Comparison of ENCODE assay signal across 18 cellular contexts in genomic region chr1:154993572-154994268, GRCh38. TPM values are rescaled to one million over a fixed set of nuclear protein-coding genes. Genes with fewer than 3 reads are reported as not detected.
DNase-seq lines count a peak whose midpoint lies in the region; ATAC-seq, FAIRE-seq and TF ChIP-seq lines count a peak whose summit lies in the region.
"Had no signal": no experiment of that assay in that cellular context is flagged by ENCODE, and none has a peak within 500 bp of the region (broad histone marks: within the 10 kb centered on the region; RNA-seq: fewer than 3 reads in every experiment).

A gene with protein sequence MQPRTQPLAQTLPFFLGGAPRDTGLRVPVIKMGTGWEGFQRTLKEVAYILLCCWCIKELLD (plus strand): TSS chr1:154993586. CDS start chr1:154993608, 22 bp downstream.

- H3K4me1 ChIP-seq in DND-41 (ENCODE audit: insufficient read depth, low read length) (peaks cover 10% of the 10 kb centered on the region), KMS-11 (ENCODE audit: low read depth, poor library complexity, severe bottlenecking) (peaks cover 57% of the 10 kb centered on the region), astrocyte (ENCODE audit: insufficient read depth, low read length) (peaks cover 7% of the 10 kb centered on the region), osteoblast (ENCODE audit: insufficient read depth, low read length) (peaks cover under 1% of the 10 kb centered on the region)

- H3K9me3 ChIP-seq in DND-41 (ENCODE audit: insufficient read depth, low read length, severe bottlenecking): no peaks in the 10 kb centered on the region
- H3K9me3 ChIP-seq in astrocyte (ENCODE audit: insufficient read depth, low read depth, low read length): no peaks in the 10 kb centered on the region
- H3K9me3 ChIP-seq in osteoblast (ENCODE audit: low read depth, low read length): no peaks in the 10 kb centered on the region
- H3K9me3 ChIP-seq: right atrium auricular region, SJSA1 had no signal

- H3K9me3 Mint-ChIP-seq in astrocyte (ENCODE audit: unreplicated experiment): no peaks in the 10 kb centered on the region
- H3K9me3 Mint-ChIP-seq: activated naive CD8-positive, alpha-beta T cell treated with anti-CD3 and anti-CD28 coated beads, Interleukin-2, amount 50 U/mL, for 24 hours; naive B cell had no signal

- H3K27ac ChIP-seq in DND-41 (ENCODE audit: low read length): no peak within 1 kb of the TSS
- H3K27ac ChIP-seq in KMS-11: peak within 1 kb of the TSS; percentile 4; the same call in 1 of the 2 replicates
- H3K27ac ChIP-seq in astrocyte (ENCODE audit: low read depth, low read length): no peak within 1 kb of the TSS
- H3K27ac ChIP-seq in osteoblast (ENCODE audit: low read depth, low read length): no peak within 1 kb of the TSS
- H3K27ac ChIP-seq: right atrium auricular region, SJSA1, VCaP had no signal

- H4K20me1 ChIP-seq in DND-41 (ENCODE audit: insufficient read depth, low read length) (peaks cover 55% of the 10 kb centered on the region), KMS-11 (ENCODE audit: insufficient read depth) (no peaks in the 10 kb centered on the region), astrocyte (ENCODE audit: insufficient read depth, low read length) (peaks cover 17% of the 10 kb centered on the region), osteoblast (ENCODE audit: insufficient read depth, low read length) (no peaks in the 10 kb centered on the region)

- no peak for DNase-seq in DND-41
- no peak for DNase-seq in astrocyte (ENCODE audit: low read depth)
- peak; percentile 66 for DNase-seq in osteoblast (ENCODE audit: insufficient read length, low spot score, missing footprints)
- no peak for DNase-seq in T1000 (lab: John Stamatoyannopoulos, UW)
- DNase-seq in stimulated activated CD4-positive, alpha-beta T cell treated with anti-CD3 and anti-CD28 coated beads, Interleukin-4, amount 100 ng/mL, for 4 hours: no peak
- DNase-seq in activated CD8-positive, alpha-beta memory T cell treated with anti-CD3 and anti-CD28 coated beads for 24 hours: no peak
- DNase-seq: activated naive CD8-positive, alpha-beta T cell treated with anti-CD3 and anti-CD28 coated beads, Interleukin-2, amount 50 U/mL, for 24 hours; GOT3; left cardiac atrium; naive B cell; stimulated activated naive CD8-positive, alpha-beta T cell treated with anti-CD3 and anti-CD28 coated beads, Interleukin-15, Interleukin-2, amounts not matched to agents 100 U/mL and 50 U/mL, for 24 hours had no signal

- no peaks in the 10 kb centered on the region for H3K79me2 ChIP-seq in DND-41 (ENCODE audit: insufficient read depth, low read length)
- 0 out of 2 replicates have a peak, but pooled peaks cover 2% of the 10 kb centered on the region for H3K79me2 ChIP-seq in KMS-11 (ENCODE audit: insufficient read depth, low read depth)
- H3K79me2 ChIP-seq in astrocyte (ENCODE audit: insufficient read depth, low read length): peaks cover 14% of the 10 kb centered on the region
- peaks cover 8% of the 10 kb centered on the region for H3K79me2 ChIP-seq in osteoblast (ENCODE audit: insufficient read depth, low read length)

- H3K27me3 Mint-ChIP-seq in astrocyte (ENCODE audit: low read depth, unreplicated experiment): no peaks in the 10 kb centered on the region
- H3K27me3 Mint-ChIP-seq: activated naive CD8-positive, alpha-beta T cell treated with anti-CD3 and anti-CD28 coated beads, Interleukin-2, amount 50 U/mL, for 24 hours; naive B cell had no signal

- ATAC-seq in DND-41 (ENCODE audit: insufficient read depth, low read depth) (peak; percentile 5; the same call in 1 of the 3 replicates), HG03025 (IDR thresholded peaks at IDR 0.05; ENCODE audit: low FRiP score, unreplicated experiment) (no peak)
- ATAC-seq: activated naive CD8-positive, alpha-beta T cell treated with anti-CD3 and anti-CD28 coated beads, Interleukin-2, amount 50 U/mL, for 24 hours; esophagus mucosa; left cardiac atrium; stimulated activated naive CD8-positive, alpha-beta T cell treated with anti-CD3 and anti-CD28 coated beads, Interleukin-15, Interleukin-2, amounts not matched to agents 100 U/mL and 50 U/mL, for 24 hours had no signal

- H3K27me3 ChIP-seq in DND-41 (ENCODE audit: insufficient read depth, low read length, poor library complexity) (peaks cover 13% of the 10 kb centered on the region), KMS-11 (ENCODE audit: insufficient read depth, low read depth) (no peaks in the 10 kb centered on the region), astrocyte (ENCODE audit: insufficient read depth, low read length) (no peaks in the 10 kb centered on the region), osteoblast (ENCODE audit: insufficient read depth, low read length) (no peaks in the 10 kb centered on the region)
- H3K27me3 ChIP-seq: right atrium auricular region, SJSA1 had no signal

- no peak within 1 kb of the TSS for H3K4me3 Mint-ChIP-seq in astrocyte (ENCODE audit: unreplicated experiment)
- H3K4me3 Mint-ChIP-seq: activated naive CD8-positive, alpha-beta T cell treated with anti-CD3 and anti-CD28 coated beads, Interleukin-2, amount 50 U/mL, for 24 hours; naive B cell had no signal

- H3K36me3 ChIP-seq in DND-41 (ENCODE audit: insufficient read depth, low read length) (peaks cover 19% of the 10 kb centered on the region), KMS-11 (ENCODE audit: insufficient read depth) (peaks cover 6% of the 10 kb centered on the region; the same call in 1 of the 2 replicates), astrocyte (ENCODE audit: insufficient read depth, low read length) (peaks cover 8% of the 10 kb centered on the region), osteoblast (ENCODE audit: insufficient read depth, low read length) (peaks cover 19% of the 10 kb centered on the region)

- peak within 1 kb of the TSS; percentile 84 for H3K27ac Mint-ChIP-seq in astrocyte (ENCODE audit: unreplicated experiment)
- H3K27ac Mint-ChIP-seq: activated naive CD8-positive, alpha-beta T cell treated with anti-CD3 and anti-CD28 coated beads, Interleukin-2, amount 50 U/mL, for 24 hours had no signal

- H3K9ac ChIP-seq in DND-41 (ENCODE audit: low read depth, low read length) (no peak within 1 kb of the TSS), KMS-11 (no peak within 1 kb of the TSS), astrocyte (ENCODE audit: low read length) (peak within 1 kb of the TSS; percentile 8)

- FAIRE-seq in astrocyte (lab: Jason Lieb, UNC): no peak
- FAIRE-seq: GM18507 had no signal

- H2AFZ ChIP-seq in DND-41 (ENCODE audit: low read depth, low read length): no peak within 1 kb of the TSS
- no peak within 1 kb of the TSS for H2AFZ ChIP-seq in KMS-11 (ENCODE audit: low read depth)
- no peak within 1 kb of the TSS for H2AFZ ChIP-seq in astrocyte (ENCODE audit: low read depth, low read length)
- no peak within 1 kb of the TSS for H2AFZ ChIP-seq in osteoblast (ENCODE audit: low read length)

- no peak within 1 kb of the TSS for H3K4me2 ChIP-seq in DND-41 (ENCODE audit: insufficient read depth, low read length)
- no peak within 1 kb of the TSS for H3K4me2 ChIP-seq in KMS-11
- no peak within 1 kb of the TSS for H3K4me2 ChIP-seq in astrocyte (ENCODE audit: low read length)
- H3K4me2 ChIP-seq in osteoblast (ENCODE audit: insufficient read depth, low read length): no peak within 1 kb of the TSS

- TF ChIP-seq CTCF in DND-41 (IDR thresholded peaks at IDR 0.05; ENCODE audit: borderline replicate concordance, extremely low read depth, low read length, poor library complexity, severe bottlenecking) (no peak), KMS-11 (conservative IDR thresholded peaks at IDR 0.05; ENCODE audit: low read depth, low read length) (no peak), astrocyte (IDR thresholded peaks at IDR 0.05; ENCODE audit: insufficient read depth, low read depth, low read length) (no peak), osteoblast (IDR thresholded peaks at IDR 0.05; ENCODE audit: extremely low read depth, low read depth, low read length) (no peak)

- H3K4me3 ChIP-seq in DND-41 (ENCODE audit: low read depth in 1 of 2, low read length in 2 of 2) (no peak within 1 kb of the TSS), KMS-11 (IDR thresholded peaks at IDR 0.05; ENCODE audit: insufficient read depth, low read depth, low read length) (no peak within 1 kb of the TSS), astrocyte (ENCODE audit: insufficient read depth, low read depth, low read length) (no peak within 1 kb of the TSS), osteoblast (ENCODE audit: insufficient read depth, low read length) (no peak within 1 kb of the TSS)
- H3K4me3 ChIP-seq: right atrium auricular region, SJSA1 had no signal

- H3K36me3 Mint-ChIP-seq in astrocyte (ENCODE audit: low read depth, unreplicated experiment): peaks cover 8% of the 10 kb centered on the region
- H3K36me3 Mint-ChIP-seq: naive B cell had no signal

- peaks cover 22% of the 10 kb centered on the region for H3K4me1 Mint-ChIP-seq in astrocyte (ENCODE audit: low read depth, unreplicated experiment)

RNA-seq across cellular contexts. Expression of the gene that starts here (rescaled TPM):
- total RNA-seq in astrocyte (0.99 TPM in 1 of 2 replicates, not detected in the other), osteoblast (0.88 TPM in 1 of 2 replicates, not detected in the other)
- total RNA-seq: esophagus mucosa, left cardiac atrium, right atrium auricular region, SJSA1 had no signal

Comparison
In these comparisons a context has a peak if more than half of its experiments do, and no peak if none do; other contexts are left out.
1. Peak in DNase-seq in osteoblast; RNA of the gene not detected or under 1 TPM.